ENCODE assay signal across 27 cellular contexts in the genomic region with DNA sequence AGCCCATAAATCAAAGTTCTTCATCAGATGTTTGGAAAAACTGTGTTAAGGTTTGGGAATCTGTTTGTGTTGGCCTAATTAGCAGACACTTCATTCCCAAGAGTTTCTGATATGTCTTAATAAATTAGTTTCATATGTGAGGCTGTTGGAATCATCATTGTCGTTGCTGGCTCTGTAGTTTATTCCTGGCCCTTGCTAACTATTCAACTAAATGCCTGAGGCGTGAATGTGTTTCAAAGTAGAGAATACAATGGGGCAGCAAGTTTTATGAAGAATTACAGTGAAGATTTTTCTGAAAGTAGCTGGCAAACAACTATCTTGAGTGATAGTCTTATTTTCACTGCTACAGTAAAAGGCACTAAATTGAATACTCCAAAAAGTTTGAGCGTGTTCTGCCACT.
"Had no signal": no experiment of that assay in that cellular context is flagged by ENCODE, and none has a peak within 500 bp of the region (broad histone marks: within the 10 kb centered on the region; RNA-seq: fewer than 3 reads in every experiment).

No MANE protein-coding gene starts in this region.

- H3K9me3 Mint-ChIP-seq: activated CD4-positive, alpha-beta T cell treated with anti-CD3 and anti-CD28 coated beads, Interleukin-2, amount 10 ng/mL, durations not matched to agents 7 days and 5 days; activated naive CD4-positive, alpha-beta T cell treated with anti-CD3 and anti-CD28 coated beads, Interleukin-2, amount 50 U/mL, for 24 hours; activated naive CD8-positive, alpha-beta T cell treated with anti-CD3 and anti-CD28 coated beads, Interleukin-2, amount 50 U/mL, for 24 hours; activated T-helper 2 cell treated with anti-CD3 and anti-CD28 coated beads, Interferon-gamma antibody, Interleukin-2, Interleukin-4, amounts not matched to agents 10 μg/mL and 5 μg/mL and 100 μg/mL, durations not matched to agents 14 hours and 24 hours and 36 hours; dendritic cell treated with granulocyte-macrophage colony-stimulating factor and Interleukin-4, amounts not matched to agents 40 ng/mL and 50 ng/mL, for 4 days; naive B cell; nephron progenitor cell; stimulated activated naive B cell treated with anti-CD40 and anti-IgM and Interleukin-4, amounts not matched to agents 10 μg/mL and 1 μg/mL and 100 μg/mL, for 72 hours; WTC11 had no signal

- H3K27ac ChIP-seq: breast epithelium, esophagus muscularis mucosa, gastrocnemius medialis, neutrophil, right lobe of liver, stomach, thyroid gland had no signal

- H3K36me3 ChIP-seq: breast epithelium, esophagus muscularis mucosa, gastrocnemius medialis, neutrophil, right lobe of liver, stomach, thyroid gland had no signal

- H3K27me3 Mint-ChIP-seq: activated CD8-positive, alpha-beta memory T cell treated with anti-CD3 and anti-CD28 coated beads, Interleukin-2, amount 10 ng/mL, durations not matched to agents 7 days and 5 days; activated naive CD4-positive, alpha-beta T cell treated with anti-CD3 and anti-CD28 coated beads, Interleukin-2, amount 50 U/mL, for 24 hours; activated naive CD8-positive, alpha-beta T cell treated with anti-CD3 and anti-CD28 coated beads, Interleukin-2, amount 50 U/mL, for 24 hours; dendritic cell treated with granulocyte-macrophage colony-stimulating factor and Interleukin-4, amounts not matched to agents 40 ng/mL and 50 ng/mL, for 4 days; naive B cell; stimulated activated naive B cell treated with anti-CD40 and anti-IgM and Interleukin-4, amounts not matched to agents 10 μg/mL and 1 μg/mL and 100 μg/mL, for 72 hours; T-helper 17 cell had no signal

- H3K27ac Mint-ChIP-seq: activated CD4-positive, alpha-beta T cell treated with anti-CD3 and anti-CD28 coated beads, Interleukin-2, amount 10 ng/mL, durations not matched to agents 7 days and 5 days; activated CD8-positive, alpha-beta memory T cell treated with anti-CD3 and anti-CD28 coated beads, Interleukin-2, amount 10 ng/mL, durations not matched to agents 7 days and 5 days; activated CD8-positive, alpha-beta T cell treated with anti-CD3 and anti-CD28 coated beads, Interleukin-2, amount 10 ng/mL, durations not matched to agents 7 days and 5 days; activated naive CD4-positive, alpha-beta T cell treated with anti-CD3 and anti-CD28 coated beads, Interleukin-2, amount 50 U/mL, for 24 hours; activated naive CD8-positive, alpha-beta T cell treated with anti-CD3 and anti-CD28 coated beads, Interleukin-2, amount 50 U/mL, for 24 hours; activated T-helper 2 cell treated with anti-CD3 and anti-CD28 coated beads, Interferon-gamma antibody, Interleukin-2, Interleukin-4, amounts not matched to agents 10 μg/mL and 5 μg/mL and 100 μg/mL, durations not matched to agents 14 hours and 24 hours and 36 hours; dendritic cell treated with granulocyte-macrophage colony-stimulating factor and Interleukin-4, amounts not matched to agents 40 ng/mL and 50 ng/mL, for 4 days; naive B cell; nephron progenitor cell; stimulated activated naive B cell treated with anti-CD40 and anti-IgM and Interleukin-4, amounts not matched to agents 10 μg/mL and 1 μg/mL and 100 μg/mL, for 72 hours; T-helper 17 cell; WTC11 had no signal

- DNase-seq: activated CD4-positive, alpha-beta T cell treated with anti-CD3 and anti-CD28 coated beads for 1 hour; activated CD4-positive, alpha-beta T cell treated with anti-CD3 and anti-CD28 coated beads, Interleukin-2, amount 10 ng/mL, durations not matched to agents 7 days and 5 days; activated CD8-positive, alpha-beta memory T cell treated with anti-CD3 and anti-CD28 coated beads, Interleukin-2, amount 10 ng/mL, durations not matched to agents 7 days and 5 days; activated CD8-positive, alpha-beta T cell treated with anti-CD3 and anti-CD28 coated beads, Interleukin-2, amount 10 ng/mL, durations not matched to agents 7 days and 5 days; activated naive CD8-positive, alpha-beta T cell treated with anti-CD3 and anti-CD28 coated beads, Interleukin-2, amount 50 U/mL, for 24 hours; activated T-cell treated with anti-CD3 and anti-CD28 coated beads, Interleukin-2, amount 50 U/mL, for 48 hours; amygdala; central memory CD4-positive, alpha-beta T cell; gastrocnemius medialis; hippocampal formation; left cardiac atrium; left ventricle myocardium superior; naive B cell; nephron progenitor cell; right lobe of liver; small intestine; stimulated activated naive B cell treated with anti-CD40 and anti-IgM and Interleukin-4, amounts not matched to agents 10 μg/mL and 1 μg/mL and 100 μg/mL, for 72 hours; stomach; T-helper 17 cell; thyroid gland had no signal

- H3K36me3 Mint-ChIP-seq: activated CD8-positive, alpha-beta memory T cell treated with anti-CD3 and anti-CD28 coated beads, Interleukin-2, amount 10 ng/mL, durations not matched to agents 7 days and 5 days; activated naive CD4-positive, alpha-beta T cell treated with anti-CD3 and anti-CD28 coated beads, Interleukin-2, amount 50 U/mL, for 24 hours; naive B cell; stimulated activated naive B cell treated with anti-CD40 and anti-IgM and Interleukin-4, amounts not matched to agents 10 μg/mL and 1 μg/mL and 100 μg/mL, for 72 hours; WTC11 had no signal

- ATAC-seq: activated CD8-positive, alpha-beta memory T cell treated with anti-CD3 and anti-CD28 coated beads, Interleukin-2, amount 10 ng/mL, durations not matched to agents 7 days and 5 days; activated CD8-positive, alpha-beta T cell treated with anti-CD3 and anti-CD28 coated beads, Interleukin-2, amount 10 ng/mL, durations not matched to agents 7 days and 5 days; activated naive CD8-positive, alpha-beta T cell treated with anti-CD3 and anti-CD28 coated beads, Interleukin-2, amount 50 U/mL, for 24 hours; gastrocnemius medialis; left cardiac atrium; left ventricle myocardium superior; right lobe of liver; stimulated activated naive B cell treated with anti-CD40 and anti-IgM and Interleukin-4, amounts not matched to agents 10 μg/mL and 1 μg/mL and 100 μg/mL, for 72 hours; T-helper 17 cell; WTC11 had no signal

- H3K4me3 Mint-ChIP-seq: activated CD4-positive, alpha-beta T cell treated with anti-CD3 and anti-CD28 coated beads, Interleukin-2, amount 10 ng/mL, durations not matched to agents 7 days and 5 days; activated CD8-positive, alpha-beta memory T cell treated with anti-CD3 and anti-CD28 coated beads, Interleukin-2, amount 10 ng/mL, durations not matched to agents 7 days and 5 days; activated CD8-positive, alpha-beta T cell treated with anti-CD3 and anti-CD28 coated beads, Interleukin-2, amount 10 ng/mL, durations not matched to agents 7 days and 5 days; activated naive CD4-positive, alpha-beta T cell treated with anti-CD3 and anti-CD28 coated beads, Interleukin-2, amount 50 U/mL, for 24 hours; activated naive CD8-positive, alpha-beta T cell treated with anti-CD3 and anti-CD28 coated beads, Interleukin-2, amount 50 U/mL, for 24 hours; dendritic cell treated with granulocyte-macrophage colony-stimulating factor and Interleukin-4, amounts not matched to agents 40 ng/mL and 50 ng/mL, for 4 days; naive B cell; nephron progenitor cell; stimulated activated naive B cell treated with anti-CD40 and anti-IgM and Interleukin-4, amounts not matched to agents 10 μg/mL and 1 μg/mL and 100 μg/mL, for 72 hours; T-helper 17 cell; WTC11 had no signal

- H3K4me1 Mint-ChIP-seq: activated CD4-positive, alpha-beta T cell treated with anti-CD3 and anti-CD28 coated beads, Interleukin-2, amount 10 ng/mL, durations not matched to agents 7 days and 5 days; activated CD8-positive, alpha-beta memory T cell treated with anti-CD3 and anti-CD28 coated beads, Interleukin-2, amount 10 ng/mL, durations not matched to agents 7 days and 5 days; activated naive CD4-positive, alpha-beta T cell treated with anti-CD3 and anti-CD28 coated beads, Interleukin-2, amount 50 U/mL, for 24 hours; activated naive CD8-positive, alpha-beta T cell treated with anti-CD3 and anti-CD28 coated beads, Interleukin-2, amount 50 U/mL, for 24 hours; naive B cell; stimulated activated naive B cell treated with anti-CD40 and anti-IgM and Interleukin-4, amounts not matched to agents 10 μg/mL and 1 μg/mL and 100 μg/mL, for 72 hours; T-helper 17 cell; WTC11 had no signal

- H3K4me1 ChIP-seq: breast epithelium had no signal

- H3K27me3 ChIP-seq: breast epithelium, esophagus muscularis mucosa, gastrocnemius medialis, neutrophil, right lobe of liver, stomach, thyroid gland had no signal

- H3K9me3 ChIP-seq: breast epithelium, esophagus muscularis mucosa, gastrocnemius medialis, neutrophil, right lobe of liver, stomach, thyroid gland had no signal

- H3K4me3 ChIP-seq: breast epithelium, esophagus muscularis mucosa, gastrocnemius medialis, right lobe of liver, stomach, thyroid gland had no signal
